25 cellular contexts compared by ENCODE assay signal in genomic region chr7:157041514-157042277, GRCh38. TPM values are rescaled to one million over a fixed set of nuclear protein-coding genes. Genes with fewer than 3 reads are reported as not detected.
A peak's percentile ranks its signal among the peaks of the same experiment; 100 is the strongest.
DNase-seq lines count a peak whose midpoint lies in the region; ATAC-seq, FAIRE-seq and TF ChIP-seq lines count a peak whose summit lies in the region.
"Had no signal": no experiment of that assay in that cellular context is flagged by ENCODE, and none has a peak within 500 bp of the region (broad histone marks: within the 10 kb centered on the region; RNA-seq: fewer than 3 reads in every experiment).

No MANE protein-coding gene starts in this region.

- H4K20me1 ChIP-seq in H1 (replicated peaks in 1 of 2; ENCODE audit: control insufficient read depth in 1 of 2, insufficient read depth in 2 of 2, low read length in 2 of 2): no peaks in the 10 kb centered on the region
- H4K20me1 ChIP-seq: BLaER1 had no signal

- H4K5ac ChIP-seq in H1 (ENCODE audit: insufficient read length, low read depth, low read length): no peak overlapping the region

- peaks cover 0 to 2% (median 0%) of the 10 kb centered on the region in 4 experiments; a peak in 2 of 7 replicates for H3K27me3 ChIP-seq in H1 (replicated peaks in 1 of 4; ENCODE audit: control insufficient read depth in 3 of 4, extremely low read depth in 1 of 4, insufficient read depth in 3 of 4, low read length in 3 of 4)
- H3K27me3 ChIP-seq: BLaER1 had no signal

- peaks cover 2% of the 10 kb centered on the region for H3K27me3 Mint-ChIP-seq in activated CD4-positive, alpha-beta T cell treated with anti-CD3 and anti-CD28 coated beads, Interleukin-2, amount 10 ng/mL, durations not matched to agents 24 days and 14 days
- peaks cover 3% of the 10 kb centered on the region for H3K27me3 Mint-ChIP-seq in activated CD4-positive, alpha-beta T cell treated with anti-CD3 and anti-CD28 coated beads, Interleukin-2, amount 10 ng/mL, durations not matched to agents 7 days and 5 days

- 94% methylated on average over 20 of the region's 20 CpGs; no CpG with 5 or more reads in 1 of the 2 experiments for WGBS in H1 (ENCODE audit: extremely low coverage in 1 of 2, insufficient coverage in 1 of 2, insufficient read length in 1 of 2, insufficient replicate concordance in 2 of 2, low coverage in 1 of 2, low lambda C conversion rate in 2 of 2, missing lambda C conversion rate in 1 of 2), 2 experiments

- H3K4me1 ChIP-seq in H1 (replicated peaks in 1 of 4; ENCODE audit: control insufficient read depth in 3 of 4, insufficient read depth in 4 of 4, low read length in 3 of 4): peaks cover 0 to 3% (median 0%) of the 10 kb centered on the region in 4 experiments; a peak in 1 of 7 replicates
- H3K4me1 ChIP-seq: BLaER1, SJCRH30 had no signal

- no peak for TF ChIP-seq EP300 in H1 (IDR thresholded peaks at IDR 0.05; ENCODE audit: borderline replicate concordance in 1 of 2, low read depth in 2 of 2, low read length in 2 of 2)

- H3K27ac ChIP-seq in H1 (ENCODE audit: low read depth, low read length): no peak overlapping the region
- H3K27ac ChIP-seq: BLaER1, KMS-11, SJCRH30 had no signal

- H3K18ac ChIP-seq in H1 (ENCODE audit: extremely low read depth, low read length): no peak overlapping the region; the same call in 1 of the 2 replicates

- no peak overlapping the region for H2BK20ac ChIP-seq in H1 (ENCODE audit: low read length)

- TF ChIP-seq POLR2A in H1 (IDR thresholded peaks at IDR 0.05; ENCODE audit: control extremely low read depth in 1 of 2, low read depth in 2 of 2, low read length in 2 of 2): no peak

- H3K23ac ChIP-seq in H1 (ENCODE audit: insufficient read length): no peak overlapping the region

- H3K4me2 ChIP-seq in H1 (ENCODE audit: insufficient read depth in 1 of 2, low read depth in 2 of 2, low read length in 2 of 2): no peak overlapping the region
- H3K4me2 ChIP-seq: BLaER1, KMS-11 had no signal

- peak overlapping the region; percentile 66 for H3K4ac ChIP-seq in H1 (replicated peaks; ENCODE audit: insufficient read length, low read depth, low read length)

- no peak overlapping the region for H2BK15ac ChIP-seq in H1 (ENCODE audit: low read length)

- no peak overlapping the region for H2AK5ac ChIP-seq in H1 (ENCODE audit: low read depth, low read length)

- H3K79me2 ChIP-seq in H1 (ENCODE audit: control insufficient read depth in 1 of 2, insufficient read depth in 2 of 2, low read length in 2 of 2): no peaks in the 10 kb centered on the region

- no peak for FAIRE-seq in H1 (lab: Jason Lieb, UNC)
- FAIRE-seq: D721Med, GM12878, H54, RCC 7860 had no signal

- H2BK12ac ChIP-seq in H1 (ENCODE audit: low read depth, low read length): no peak overlapping the region; the same call in 1 of the 2 replicates

- no peak overlapping the region for H3K14ac ChIP-seq in H1 (ENCODE audit: insufficient read length)

- DNase-seq in activated CD4-positive, alpha-beta T cell treated with anti-CD3 and anti-CD28 coated beads, Interleukin-2, amount 10 ng/mL, durations not matched to agents 24 days and 14 days: no peak
- no peak for DNase-seq in activated CD4-positive, alpha-beta T cell treated with anti-CD3 and anti-CD28 coated beads, Interleukin-2, amount 10 ng/mL, durations not matched to agents 7 days and 5 days
- DNase-seq in NCI-H69 (lab: John Stamatoyannopoulos, UW): peak; percentile 40
- no peak for DNase-seq in H1 (ENCODE audit: low read depth in 1 of 2, low spot score in 2 of 2)
- peak; percentile 42 for DNase-seq in posterior vena cava (ENCODE audit: low spot score)
- no peak for DNase-seq in NCI-H345 treated with DMSO at 0.1 percent for 48 hours (lab: John Stamatoyannopoulos, UW; ENCODE audit: unreplicated experiment)
- no peak for DNase-seq in activated CD4-positive, alpha-beta T cell treated with anti-CD3 and anti-CD28 coated beads, Interleukin-2, amount 50 U/mL, for 48 hours
- DNase-seq: 8988T; CD4-positive, CD25-positive, alpha-beta regulatory T cell; GDM1; MM.1S; NCI-H1694 treated with DMSO at 0.1 percent for 48 hours; NCI-H2081; NCI-H2227 treated with DMSO at 0.1 percent for 48 hours; NCI-H774; SJCRH30 had no signal

- H2BK5ac ChIP-seq in H1 (ENCODE audit: low read depth, low read length): no peak overlapping the region

- peaks cover 3% of the 10 kb centered on the region for H3K9me3 Mint-ChIP-seq in activated CD4-positive, alpha-beta T cell treated with anti-CD3 and anti-CD28 coated beads, Interleukin-2, amount 10 ng/mL, durations not matched to agents 24 days and 14 days
- peaks cover 1% of the 10 kb centered on the region for H3K9me3 Mint-ChIP-seq in activated CD4-positive, alpha-beta T cell treated with anti-CD3 and anti-CD28 coated beads, Interleukin-2, amount 10 ng/mL, durations not matched to agents 7 days and 5 days
- H3K9me3 Mint-ChIP-seq: CD4-positive, CD25-positive, alpha-beta regulatory T cell had no signal

- intact Hi-C loops in activated CD4-positive, alpha-beta T cell treated with anti-CD3 and anti-CD28 coated beads, Interleukin-2, amount 10 ng/mL, durations not matched to agents 24 days and 14 days (cut with micrococcal nuclease): no loop called here
- intact Hi-C loops in posterior vena cava (cut with DNase I): no loop called here

- no peak overlapping the region for H3K4me3 Mint-ChIP-seq in activated CD4-positive, alpha-beta T cell treated with anti-CD3 and anti-CD28 coated beads, Interleukin-2, amount 10 ng/mL, durations not matched to agents 24 days and 14 days
- H3K4me3 Mint-ChIP-seq in activated CD4-positive, alpha-beta T cell treated with anti-CD3 and anti-CD28 coated beads, Interleukin-2, amount 10 ng/mL, durations not matched to agents 7 days and 5 days: no peak overlapping the region
- H3K4me3 Mint-ChIP-seq: CD4-positive, CD25-positive, alpha-beta regulatory T cell had no signal

- POLR2A ChIA-PET in activated CD4-positive, alpha-beta T cell treated with anti-CD3 and anti-CD28 coated beads, Interleukin-2, amount 10 ng/mL, durations not matched to agents 7 days and 5 days (lab: Charles Lee): no interaction called here
- POLR2A ChIA-PET in H1 (lab: Charles Lee; ENCODE audit: partially characterized antibody): interaction anchor here (0.7 to 2.1 kb wide), 3 partner anchors 29 to 264 kb away, joined by 3 to 5 read pairs (median 4); partner anchors contain the start of gene NOM1

- no peak for ATAC-seq in HG03280 (IDR thresholded peaks at IDR 0.05; ENCODE audit: unreplicated experiment)
- ATAC-seq: GM12878, SK-N-SH treated with all-trans-retinoic acid at 6 μM for 48 hours had no signal

- H3K9me3 ChIP-seq in H1 (ENCODE audit: insufficient read depth in 2 of 2, low read depth in 1 of 2, low read length in 1 of 2): no peaks in the 10 kb centered on the region
- H3K9me3 ChIP-seq: BLaER1, SJCRH30 had no signal

- H2AFZ ChIP-seq in H1 (ENCODE audit: low read length): no peak overlapping the region

- H3K79me1 ChIP-seq in H1 (ENCODE audit: low read depth, low read length): no peaks in the 10 kb centered on the region

- no peak overlapping the region for H3K9ac ChIP-seq in H1 (replicated peaks in 1 of 4; ENCODE audit: extremely low read depth in 1 of 4, low read depth in 3 of 4, low read length in 3 of 4)
- H3K9ac ChIP-seq: BLaER1, KMS-11 had no signal

- no peak overlapping the region for H3K56ac ChIP-seq in H1 (replicated peaks; ENCODE audit: insufficient read length, low read depth, low read length)

- H4K8ac ChIP-seq in H1 (ENCODE audit: extremely low read depth, insufficient read depth, low read length): no peak overlapping the region; the same call in 1 of the 2 replicates

- no peak overlapping the region for H4K91ac ChIP-seq in H1 (replicated peaks; ENCODE audit: insufficient read length, low read length)

- no peak for TF ChIP-seq RAD21 in H1 (IDR thresholded peaks at IDR 0.05 in 1 of 2, conservative IDR thresholded peaks at IDR 0.05 in 1 of 2; ENCODE audit: low read depth in 2 of 2, low read length in 2 of 2)

- no peak overlapping the region for H3K4me3 ChIP-seq in H1 (ENCODE audit: extremely low read depth in 1 of 4, insufficient read depth in 2 of 4, low read depth in 3 of 4, low read length in 4 of 4)
- H3K4me3 ChIP-seq: BLaER1, GM12878, SJCRH30 had no signal

- no peak overlapping the region for H2BK120ac ChIP-seq in H1 (replicated peaks; ENCODE audit: low read depth, low read length)

- no peaks in the 10 kb centered on the region for H3K36me3 Mint-ChIP-seq in activated CD4-positive, alpha-beta T cell treated with anti-CD3 and anti-CD28 coated beads, Interleukin-2, amount 10 ng/mL, durations not matched to agents 24 days and 14 days (ENCODE audit: low read depth)
- no peaks in the 10 kb centered on the region for H3K36me3 Mint-ChIP-seq in activated CD4-positive, alpha-beta T cell treated with anti-CD3 and anti-CD28 coated beads, Interleukin-2, amount 10 ng/mL, durations not matched to agents 7 days and 5 days (ENCODE audit: low read depth)
- H3K36me3 Mint-ChIP-seq: CD4-positive, CD25-positive, alpha-beta regulatory T cell had no signal

- no peak for TF ChIP-seq CTCF in H1 (IDR thresholded peaks at IDR 0.05; ENCODE audit: control extremely low read depth in 1 of 3, insufficient read depth in 1 of 3, low read depth in 1 of 3, low read length in 3 of 3)

- H3K27ac Mint-ChIP-seq in activated CD4-positive, alpha-beta T cell treated with anti-CD3 and anti-CD28 coated beads, Interleukin-2, amount 10 ng/mL, durations not matched to agents 24 days and 14 days: peak overlapping the region; percentile 63
- no peak overlapping the region for H3K27ac Mint-ChIP-seq in activated CD4-positive, alpha-beta T cell treated with anti-CD3 and anti-CD28 coated beads, Interleukin-2, amount 10 ng/mL, durations not matched to agents 7 days and 5 days
- H3K27ac Mint-ChIP-seq: CD4-positive, CD25-positive, alpha-beta regulatory T cell had no signal

- H3K23me2 ChIP-seq in H1 (ENCODE audit: low read depth, low read length): no peaks in the 10 kb centered on the region

- H3K36me3 ChIP-seq in H1 (ENCODE audit: control insufficient read depth in 2 of 4, insufficient read depth in 4 of 4, low read length in 3 of 4): no peaks in the 10 kb centered on the region
- H3K36me3 ChIP-seq: BLaER1, SJCRH30 had no signal

- H3K4me1 Mint-ChIP-seq in activated CD4-positive, alpha-beta T cell treated with anti-CD3 and anti-CD28 coated beads, Interleukin-2, amount 10 ng/mL, durations not matched to agents 24 days and 14 days: no peaks in the 10 kb centered on the region
- H3K4me1 Mint-ChIP-seq in activated CD4-positive, alpha-beta T cell treated with anti-CD3 and anti-CD28 coated beads, Interleukin-2, amount 10 ng/mL, durations not matched to agents 7 days and 5 days: no peaks in the 10 kb centered on the region
- H3K4me1 Mint-ChIP-seq: CD4-positive, CD25-positive, alpha-beta regulatory T cell had no signal

- CTCF ChIA-PET in activated CD4-positive, alpha-beta T cell treated with anti-CD3 and anti-CD28 coated beads, Interleukin-2, amount 10 ng/mL, durations not matched to agents 7 days and 5 days (lab: Charles Lee): interaction anchor here (0.6 to 0.8 kb wide), 2 partner anchors 143 to 478 kb away, joined by 3 to 4 read pairs; no protein-coding TSS in a partner anchor
- CTCF ChIA-PET in H1 (lab: Charles Lee; ENCODE audit: partially characterized antibody): no interaction called here

RNA-seq across cellular contexts. Expression of gene MNX1, which starts 31.2 kb away (rescaled TPM):
- not detected in 2 replicates for total RNA-seq in activated CD4-positive, alpha-beta T cell treated with anti-CD3 and anti-CD28 coated beads, Interleukin-2, amount 10 ng/mL, durations not matched to agents 24 days and 14 days
- total RNA-seq in activated CD4-positive, alpha-beta T cell treated with anti-CD3 and anti-CD28 coated beads, Interleukin-2, amount 10 ng/mL, durations not matched to agents 7 days and 5 days: not detected
- total RNA-seq in H1 (2021; fragmentation: NEBNext Ultra II Directional; extraction: Animal tissue kit (Norgen Biotek cat#: 25700)): 0.39 and 0.52 TPM in 2 replicates
- polyA plus RNA-seq in H1 (2011; rRNA removed): not detected in 2 replicates
- polyA plus RNA-seq in H1 (2011; cell fraction: cytosol; rRNA removed): 0.04 TPM
- polyA plus RNA-seq in H1 (2011; cell fraction: nucleus; rRNA removed): 0.10 TPM
- 0.11 TPM in 1 of 4 replicates, not detected in the others for polyA plus RNA-seq in H1 (2012, experiment 1 of 2)
- polyA plus RNA-seq in H1 (2012, experiment 2 of 2): not detected
- polyA plus RNA-seq in H1 (2013, experiment 1 of 2): 0.10 TPM
- 0.09 TPM for polyA plus RNA-seq in H1 (2013, experiment 2 of 2)
- not detected in 2 replicates for polyA minus RNA-seq in H1 (2011; rRNA and poly(A)+ RNA removed)
- polyA minus RNA-seq in H1 (2011; cell fraction: cytosol; rRNA and poly(A)+ RNA removed): not detected
- polyA minus RNA-seq in H1 (2011; cell fraction: nucleus; rRNA and poly(A)+ RNA removed): not detected
- total RNA-seq in posterior vena cava: not detected
- total RNA-seq: IMR-90 had no signal
- polyA plus RNA-seq: CD4-positive, CD25-positive, alpha-beta regulatory T cell; IMR-90 had no signal

Comparison
In these comparisons a context has a peak if more than half of its experiments do, and no peak if none do; other contexts are left out.
1. DNase-seq: peak in NCI-H69 (single experiment) and posterior vena cava (single experiment); none in activated CD4-positive, alpha-beta T cell treated with anti-CD3 and anti-CD28 coated beads, Interleukin-2, amount 10 ng/mL, durations not matched to agents 24 days and 14 days (single experiment), activated CD4-positive, alpha-beta T cell treated with anti-CD3 and anti-CD28 coated beads, Interleukin-2, amount 10 ng/mL, durations not matched to agents 7 days and 5 days (single experiment), H1 (0 of 2), NCI-H345 treated with DMSO at 0.1 percent for 48 hours (single experiment) and activated CD4-positive, alpha-beta T cell treated with anti-CD3 and anti-CD28 coated beads, Interleukin-2, amount 50 U/mL, for 48 hours (0 of 2).